ENCODE assay signal across 18 cellular contexts in the genomic region with DNA sequence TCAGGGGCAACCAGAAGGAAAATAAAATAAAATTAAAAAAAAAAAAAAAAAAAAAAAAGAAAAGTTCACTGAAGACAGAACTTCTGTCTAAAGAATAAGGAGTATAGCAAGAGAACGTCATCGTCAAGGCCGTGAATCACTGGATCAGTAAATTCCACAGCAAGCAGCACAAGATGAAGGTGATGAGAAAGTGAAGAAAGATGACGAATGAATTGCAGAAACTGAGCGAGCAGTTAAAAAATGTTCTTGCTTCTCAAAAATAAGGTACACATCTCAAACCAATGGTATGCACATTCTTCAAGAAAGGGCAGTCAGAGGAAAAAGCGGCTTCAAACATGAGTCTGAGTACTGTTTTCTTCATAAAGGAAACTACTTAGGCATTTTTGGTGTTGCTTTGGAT.
A peak's percentile ranks its signal among the peaks of the same experiment; 100 is the strongest.
DNase-seq lines count a peak whose midpoint lies in the region; ATAC-seq and TF ChIP-seq lines count a peak whose summit lies in the region.
"Had no signal": no experiment of that assay in that cellular context is flagged by ENCODE, and none has a peak within 500 bp of the region (broad histone marks: within the 10 kb centered on the region; RNA-seq: fewer than 3 reads in every experiment).

No MANE protein-coding gene starts in this region.

- no peak overlapping the region for H3K14ac ChIP-seq in H9 (ENCODE audit: insufficient read depth, low read length)

- H2BK12ac ChIP-seq in H9 (ENCODE audit: insufficient read length, low read depth, low read length) = no peak overlapping the region

- no peak overlapping the region for H4K91ac ChIP-seq in H9 (ENCODE audit: insufficient read length, low read depth, low read length)

- peaks cover 0 to 3% (median 1%) of the 10 kb centered on the region in 3 experiments; a peak in 3 of 7 replicates for H3K36me3 Mint-ChIP-seq in H9 (ENCODE audit: insufficient read depth in 1 of 3, low read depth in 3 of 3)

- H3F3A ChIP-seq in GM23248 (ENCODE audit: insufficient read depth) (peaks cover 8% of the 10 kb centered on the region), smooth muscle cell (ENCODE audit: low read depth) (peaks cover 3% of the 10 kb centered on the region)

- H3K4me1 ChIP-seq in GM23248 (ENCODE audit: insufficient read depth) = peaks cover 7% of the 10 kb centered on the region; the same call in 1 of the 2 replicates
- H3K4me1 ChIP-seq in smooth muscle cell (ENCODE audit: low read depth) = no peaks in the 10 kb centered on the region
- H3K4me1 ChIP-seq in H9 (ENCODE audit: insufficient read depth, low read length) = no peaks in the 10 kb centered on the region; the same call in 1 of the 2 replicates

- DNase-seq in GM23248 = peak; percentile 53
- DNase-seq in brain microvascular endothelial cell = peak; percentile 78
- peak; percentile 38 to 74 for DNase-seq in foreskin fibroblast
- DNase-seq in smooth muscle cell (lab: John Stamatoyannopoulos, UW; ENCODE audit: unreplicated experiment) = no peak
- no peak for DNase-seq in H9
- DNase-seq: DMS153, GOT3, Karpas-422, MM.1S, NCI-H1105 treated with DMSO at 0.1 percent for 48 hours, NCI-H1930, NCI-H2171 treated with DMSO at 0.1 percent for 48 hours, NCI-H510A treated with DMSO at 0.1 percent for 48 hours, SHP77 had no signal

- no peak overlapping the region for H2BK120ac ChIP-seq in H9 (ENCODE audit: low read depth, low read length, poor library complexity, severe bottlenecking)

- H3K4me2 ChIP-seq in GM23248 (ENCODE audit: unreplicated experiment) (no peak overlapping the region), smooth muscle cell (no peak overlapping the region), H9 (ENCODE audit: insufficient read depth, insufficient read length, low read length) (no peak overlapping the region)
- H3K4me2 ChIP-seq: BLaER1 had no signal

- H2BK5ac ChIP-seq in H9 (ENCODE audit: insufficient read length, low read length) = no peak overlapping the region

- H4K20me1 ChIP-seq in GM23248 (ENCODE audit: insufficient read depth) (no peaks in the 10 kb centered on the region), smooth muscle cell (ENCODE audit: low read depth) (no peaks in the 10 kb centered on the region), H9 (ENCODE audit: control insufficient read depth, insufficient read depth, insufficient read length) (no peaks in the 10 kb centered on the region)
- H4K20me1 ChIP-seq: BLaER1 had no signal

- no peak overlapping the region for H3K56ac ChIP-seq in H9 (ENCODE audit: insufficient read length, low read depth, low read length)

- H3K79me2 ChIP-seq in GM23248 (ENCODE audit: insufficient read depth) = peaks cover 78% of the 10 kb centered on the region
- peaks cover 5% of the 10 kb centered on the region for H3K79me2 ChIP-seq in smooth muscle cell (ENCODE audit: low read depth)
- no peaks in the 10 kb centered on the region for H3K79me2 ChIP-seq in H9 (ENCODE audit: insufficient read depth, low read length)

- H3K4me3 Mint-ChIP-seq in H9 = no peak overlapping the region

- 81 to 84% methylated on average over 6 of the region's 6 CpGs for WGBS in GM23248 (ENCODE audit: low coverage in 1 of 2, low lambda C conversion rate in 2 of 2, missing lambda C conversion rate in 2 of 2), 2 experiments
- 61% methylated on average over 6 of the region's 6 CpGs for WGBS in smooth muscle cell (ENCODE audit: low lambda C conversion rate)
- no CpG with 5 or more reads among the region's 6 CpGs for whole genome bisulfite sequencing in H9 (ENCODE audit: extremely low coverage, insufficient read length, low lambda C conversion rate)

- no peaks in the 10 kb centered on the region for H3K79me1 ChIP-seq in H9 (ENCODE audit: insufficient read depth, low read depth, low read length, poor library complexity, severe bottlenecking)

- H3T11ph ChIP-seq in H9 (ENCODE audit: low read length) = no peak overlapping the region

- H3K4me1 Mint-ChIP-seq in H9 = peaks cover 18 to 19% of the 10 kb centered on the region in 2 experiments

- H3K27ac ChIP-seq in GM23248 = peak overlapping the region; percentile 14
- peak overlapping the region; percentile 84 for H3K27ac ChIP-seq in brain microvascular endothelial cell
- H3K27ac ChIP-seq in smooth muscle cell (ENCODE audit: low read depth) = peak overlapping the region; percentile 52
- no peak overlapping the region for H3K27ac ChIP-seq in H9 (ENCODE audit: insufficient read length, low read depth, low read length)
- H3K27ac ChIP-seq: BLaER1 had no signal

- no peak overlapping the region for H3K27ac Mint-ChIP-seq in H9

- H3K9me2 ChIP-seq in GM23248 (ENCODE audit: insufficient read depth) = no peaks in the 10 kb centered on the region

- H3K27me3 Mint-ChIP-seq in H9 (ENCODE audit: low read depth) = no peaks in the 10 kb centered on the region

- no peak overlapping the region for H2BK20ac ChIP-seq in H9 (ENCODE audit: low read depth, low read length, poor library complexity, severe bottlenecking)

- no peak overlapping the region for H2AFZ ChIP-seq in GM23248
- H2AFZ ChIP-seq in smooth muscle cell (ENCODE audit: low read depth) = no peak overlapping the region
- H2AFZ ChIP-seq in H9 (ENCODE audit: low read length) = no peak overlapping the region

- no peak overlapping the region for H3K9ac ChIP-seq in GM23248
- H3K9ac ChIP-seq in smooth muscle cell (ENCODE audit: low read depth) = no peak overlapping the region
- H3K9ac ChIP-seq in H9 (ENCODE audit: extremely low read depth, insufficient read length, low read length) = no peak overlapping the region
- H3K9ac ChIP-seq: BLaER1 had no signal

- TF ChIP-seq CTCF in brain microvascular endothelial cell (IDR thresholded peaks at IDR 0.05; ENCODE audit: low read depth, low read length, missing control alignments) (no peak), foreskin fibroblast (IDR thresholded peaks at IDR 0.05; ENCODE audit: low read depth, low read length) (no peak), smooth muscle cell (IDR thresholded peaks at IDR 0.05; ENCODE audit: borderline replicate concordance, insufficient read depth, poor library complexity, severe bottlenecking) (no peak), H9 (conservative IDR thresholded peaks at IDR 0.05) (no peak)

- no peak overlapping the region for H3K4ac ChIP-seq in H9 (ENCODE audit: low read depth, low read length)

- no peak for ATAC-seq in GM19467 (IDR thresholded peaks at IDR 0.05; ENCODE audit: unreplicated experiment)
- ATAC-seq in GM21786 (IDR thresholded peaks at IDR 0.05; ENCODE audit: unreplicated experiment) = no peak
- no peak for ATAC-seq in GM21723 (IDR thresholded peaks at IDR 0.05; ENCODE audit: unreplicated experiment)

- no peak overlapping the region for H3K18ac ChIP-seq in H9 (ENCODE audit: insufficient read length, low read depth, low read length)

- H2BK15ac ChIP-seq in H9 (ENCODE audit: low read depth, low read length) = no peak overlapping the region

- no peak overlapping the region for H3K4me3 ChIP-seq in GM23248
- no peak overlapping the region for H3K4me3 ChIP-seq in brain microvascular endothelial cell (ENCODE audit: low read depth, low read length)
- H3K4me3 ChIP-seq in foreskin fibroblast (ENCODE audit: low read depth in 1 of 2, low read length in 2 of 2) = no peak overlapping the region
- H3K4me3 ChIP-seq in smooth muscle cell = no peak overlapping the region
- H3K4me3 ChIP-seq: BLaER1 had no signal

- H3K23ac ChIP-seq in H9 (ENCODE audit: insufficient read length, low read depth, low read length) = no peak overlapping the region

- no peaks in the 10 kb centered on the region for H3K23me2 ChIP-seq in H9 (ENCODE audit: insufficient read length, low read depth, low read length, poor library complexity, severe bottlenecking)

- no peak overlapping the region for H4K8ac ChIP-seq in H9 (replicated peaks; ENCODE audit: insufficient read length, low read depth, low read length)

- H3K9me3 ChIP-seq in GM23248 (ENCODE audit: low read depth) (no peaks in the 10 kb centered on the region), smooth muscle cell (replicated peaks; ENCODE audit: low read depth) (no peaks in the 10 kb centered on the region), H9 (ENCODE audit: control insufficient read depth, low read depth, low read length) (no peaks in the 10 kb centered on the region)
- H3K9me3 ChIP-seq: BLaER1 had no signal

- no peak overlapping the region for H4K5ac ChIP-seq in H9 (ENCODE audit: insufficient read length, low read depth, low read length)

- H3K27me3 ChIP-seq in GM23248 (replicated peaks; ENCODE audit: insufficient read depth) = no peaks in the 10 kb centered on the region
- no peaks in the 10 kb centered on the region for H3K27me3 ChIP-seq in brain microvascular endothelial cell (replicated peaks)
- H3K27me3 ChIP-seq in smooth muscle cell (ENCODE audit: low read depth) = no peaks in the 10 kb centered on the region
- no peaks in the 10 kb centered on the region for H3K27me3 ChIP-seq in H9 (ENCODE audit: insufficient read depth, low read length)
- H3K27me3 ChIP-seq: BLaER1 had no signal

- H3K36me3 ChIP-seq in GM23248 (ENCODE audit: low read depth) (0 out of 2 replicates have a peak, but pooled peaks cover 6% of the 10 kb centered on the region), brain microvascular endothelial cell (replicated peaks) (peaks cover 4% of the 10 kb centered on the region), smooth muscle cell (ENCODE audit: low read depth) (no peaks in the 10 kb centered on the region)

- in situ Hi-C loops in GM23248 (cut with MboI) (no loop called here), brain microvascular endothelial cell (cut with HindIII; ENCODE audit: low pct_ligation_motif_present, low sequenced_read_pairs) (no loop called here)

- no peaks in the 10 kb centered on the region for H3K9me3 Mint-ChIP-seq in H9

- no peak overlapping the region for H2AK5ac ChIP-seq in H9 (ENCODE audit: insufficient read length, low read length)

Comparison
In these comparisons a context has a peak if more than half of its experiments do, and no peak if none do; other contexts are left out.
1. DNase-seq: peak in GM23248 (single experiment), brain microvascular endothelial cell (single experiment) and foreskin fibroblast (2 of 2); none in smooth muscle cell (single experiment) and H9 (single experiment).